ENCODE assay signal across 5 cellular contexts in genomic region chr14:80726211-80726610, GRCh38.
"Had no signal": no experiment of that assay in that cellular context is flagged by ENCODE, and none has a peak within 500 bp of the region (broad histone marks: within the 10 kb centered on the region; RNA-seq: fewer than 3 reads in every experiment).

No MANE protein-coding gene starts in this region.

- ATAC-seq: HepG2, K562 had no signal

- DNase-seq: IMR-90, KBM-7, KG1 had no signal

- H3K4me3 ChIP-seq: K562 had no signal
